Comparison of ENCODE assay signal across 17 cellular contexts in genomic region chr10:9243861-9244515, GRCh38.
DNase-seq lines count a peak whose midpoint lies in the region; ATAC-seq, FAIRE-seq and TF ChIP-seq lines count a peak whose summit lies in the region.
"Had no signal": no experiment of that assay in that cellular context is flagged by ENCODE, and none has a peak within 500 bp of the region (broad histone marks: within the 10 kb centered on the region; RNA-seq: fewer than 3 reads in every experiment).

No MANE protein-coding gene starts in this region.

- H3K36me3 ChIP-seq in pancreas (no peaks in the 10 kb centered on the region), aorta (ENCODE audit: control insufficient read depth in 1 of 2, insufficient read depth in 2 of 2, low read length in 1 of 2) (no peaks in the 10 kb centered on the region)
- H3K36me3 ChIP-seq: MG63, Peyer's patch, suprapubic skin had no signal

- WGBS in pancreas, 2 donors = 45 to 46% methylated on average over 7 of the region's 7 CpGs
- 47 to 67% methylated on average over 7 of the region's 7 CpGs for WGBS in aorta, 2 donors

- DNase-seq in C1 segment of cervical spinal cord (lab: John Stamatoyannopoulos, UW) = peak in 8 of 14 donors; percentile 6 to 97 (median 31)
- DNase-seq in NCI-H146 treated with DMSO at 0.1 percent for 48 hours (lab: John Stamatoyannopoulos, UW; ENCODE audit: unreplicated experiment) = peak; percentile 61
- DNase-seq in cerebellar nuclear complex (lab: John Stamatoyannopoulos, UW) = peak; percentile 79 to 94
- DNase-seq in pancreas = peak in 5 of 6 donors; percentile 23 to 69 (median 57)
- no peak for DNase-seq in NAMALWA (ENCODE audit: low spot score)
- DNase-seq in effector CD8-positive, alpha-beta T cell (lab: John Stamatoyannopoulos, UW) = no peak
- no peak for DNase-seq in aorta
- DNase-seq: CD4-positive, alpha-beta T cell; HCEC 1CT; IMR-90; MG63; Peyer's patch had no signal

- H3K4me3 ChIP-seq in pancreas = no peak overlapping the region
- no peak overlapping the region for H3K4me3 ChIP-seq in aorta (ENCODE audit: low read length in 2 of 2)
- H3K4me3 ChIP-seq: MG63, Peyer's patch, suprapubic skin had no signal

- H3K9me3 ChIP-seq in pancreas (no peaks in the 10 kb centered on the region), aorta (ENCODE audit: control insufficient read depth, low read length) (peaks cover 2% of the 10 kb centered on the region)
- H3K9me3 ChIP-seq: MG63, Peyer's patch, suprapubic skin had no signal

- peak; percentile 88 to 99 (median 96) for ATAC-seq in pancreas
- no peak for ATAC-seq in HG03460 (IDR thresholded peaks at IDR 0.05; ENCODE audit: unreplicated experiment)
- no peak for ATAC-seq in aorta (ENCODE audit: low FRiP score)
- ATAC-seq: activated T-helper 17 cell treated with anti-CD3 and anti-CD28 coated beads, Interleukin-2, amount 50 U/mL, for 72 hours had no signal

- no peak for FAIRE-seq in pancreas (lab: Jason Lieb, UNC)
- FAIRE-seq: frontal cortex, GM12891 had no signal

- H3K27ac ChIP-seq in pancreas (no peak overlapping the region), aorta (ENCODE audit: low read depth in 1 of 2, low read length in 2 of 2) (no peak overlapping the region)
- H3K27ac ChIP-seq: Peyer's patch, suprapubic skin had no signal

- H3K4me1 ChIP-seq in pancreas = no peaks in the 10 kb centered on the region
- H3K4me1 ChIP-seq in aorta (ENCODE audit: control insufficient read depth in 1 of 2, insufficient read depth in 2 of 2, low read length in 2 of 2) = no peaks in the 10 kb centered on the region
- H3K4me1 ChIP-seq: Peyer's patch, suprapubic skin had no signal

- TF ChIP-seq CTCF in pancreas (IDR thresholded peaks at IDR 0.05) = no peak

- H3K27me3 ChIP-seq in pancreas (no peaks in the 10 kb centered on the region), aorta (ENCODE audit: control insufficient read depth in 1 of 2, insufficient read depth in 2 of 2, low read length in 1 of 2) (peaks cover 0 to 2% of the 10 kb centered on the region in 2 donors)
- H3K27me3 ChIP-seq: MG63, Peyer's patch had no signal

- intact Hi-C loops in pancreas (cut with DNase I) = no loop called here
- intact Hi-C loops in aorta (cut with DNase I) = no loop called here

Comparison
In these comparisons a context has a peak if more than half of its experiments do, and no peak if none do; other contexts are left out.
1. DNase-seq: peak in C1 segment of cervical spinal cord (8 of 14), NCI-H146 treated with DMSO at 0.1 percent for 48 hours (single experiment), cerebellar nuclear complex (2 of 2) and pancreas (5 of 6); none in NAMALWA (single experiment), effector CD8-positive, alpha-beta T cell (single experiment) and aorta (0 of 2).
2. ATAC-seq: peak in pancreas (4 of 4); none in HG03460 (single experiment) and aorta (single experiment).